ENCODE assay signal across 8 cellular contexts in genomic region chr16:67892899-67893790, GRCh38. TPM values are rescaled to one million over a fixed set of nuclear protein-coding genes. Genes with fewer than 3 reads are reported as not detected.
DNase-seq lines count a peak whose midpoint lies in the region; ATAC-seq, FAIRE-seq and TF ChIP-seq lines count a peak whose summit lies in the region.

TSS of gene PSKH1 (plus strand) at chr16:67893254. CDS start at chr16:67908750, 15,496 bp downstream.

- 1% methylated on average over 57 of the region's 93 CpGs for WGBS in smooth muscle cell (ENCODE audit: low lambda C conversion rate)

- no peaks in the 10 kb centered on the region for H3K9me3 ChIP-seq in smooth muscle cell (replicated peaks; ENCODE audit: low read depth)

- peaks cover 15% of the 10 kb centered on the region for H3K4me1 Mint-ChIP-seq in WTC11

- peak within 1 kb of the TSS; percentile 99 for H3K9ac ChIP-seq in smooth muscle cell (ENCODE audit: low read depth)

- CTCF ChIA-PET in AG04449 (lab: Yijun Ruan, JAX) (interaction anchor here (1.0 to 4.5 kb wide), 7 partner anchors 10 to 372 kb away, joined by 3 to 47 read pairs (median 4); partner anchors contain the start of gene NRN1L), WTC11 (lab: Charles Lee) (interaction anchor here (0.6 to 3.5 kb wide), 8 partner anchors 9 to 249 kb away, joined by 3 to 34 read pairs (median 3); partner anchors contain the start of gene NRN1L)

- FAIRE-seq in bronchial epithelial cell (lab: Jason Lieb, UNC) = no peak

- H3K27ac ChIP-seq in smooth muscle cell (ENCODE audit: low read depth) = peak within 1 kb of the TSS; percentile 89

- H3K27ac Mint-ChIP-seq in WTC11 = peak within 1 kb of the TSS; percentile 99

- POLR2A ChIA-PET in AG04449 (lab: Yijun Ruan, JAX) = interaction anchor here (1.0 kb wide), 1 partner anchor 9 kb away, joined by 3 read pairs; no protein-coding TSS in a partner anchor
- POLR2A ChIA-PET in WTC11 (lab: Charles Lee) = interaction anchor here (0.7 to 2.3 kb wide), 6 partner anchors 9 to 331 kb away, joined by 3 to 9 read pairs (median 3); partner anchors contain the start of genes CTCF and NRN1L

- no peaks in the 10 kb centered on the region for H3K9me3 Mint-ChIP-seq in WTC11

- ATAC-seq in GM18909 (IDR thresholded peaks at IDR 0.05; ENCODE audit: poor library complexity, unreplicated experiment) (peak; percentile 93), HG03159 (IDR thresholded peaks at IDR 0.05; ENCODE audit: unreplicated experiment) (peak; percentile 90), WTC11 (peak; percentile 99)

- no peak for TF ChIP-seq CTCF in AG04449 (IDR thresholded peaks at IDR 0.05; ENCODE audit: insufficient read depth, low read length, missing control alignments)
- TF ChIP-seq CTCF in WTC11 (IDR thresholded peaks at IDR 0.05) = no peak
- TF ChIP-seq CTCF in bronchial epithelial cell (IDR thresholded peaks at IDR 0.05; ENCODE audit: insufficient read depth, low read length, severe bottlenecking) = no peak
- TF ChIP-seq CTCF in smooth muscle cell (IDR thresholded peaks at IDR 0.05; ENCODE audit: borderline replicate concordance, insufficient read depth, poor library complexity, severe bottlenecking) = no peak

- peaks cover 2% of the 10 kb centered on the region for H3K36me3 ChIP-seq in bronchial epithelial cell (ENCODE audit: control insufficient read depth, insufficient read depth, low read length)
- H3K36me3 ChIP-seq in smooth muscle cell (ENCODE audit: low read depth) = no peaks in the 10 kb centered on the region

- peak within 1 kb of the TSS; percentile 91 for H3K4me2 ChIP-seq in smooth muscle cell

- H3K4me3 Mint-ChIP-seq in WTC11 = peak within 1 kb of the TSS; percentile 97

- H3K4me1 ChIP-seq in smooth muscle cell (ENCODE audit: low read depth) = peaks cover 12% of the 10 kb centered on the region

- H3K27me3 ChIP-seq in bronchial epithelial cell (ENCODE audit: control insufficient read depth, insufficient read depth, low read length) = no peaks in the 10 kb centered on the region
- H3K27me3 ChIP-seq in smooth muscle cell (ENCODE audit: low read depth) = no peaks in the 10 kb centered on the region

- no peaks in the 10 kb centered on the region for H3F3A ChIP-seq in smooth muscle cell (ENCODE audit: low read depth)

- H3K27me3 Mint-ChIP-seq in WTC11 (ENCODE audit: low read depth) = no peaks in the 10 kb centered on the region

- no peaks in the 10 kb centered on the region for H3K36me3 Mint-ChIP-seq in WTC11

- peaks cover 22% of the 10 kb centered on the region for H4K20me1 ChIP-seq in smooth muscle cell (ENCODE audit: low read depth)

- peak within 1 kb of the TSS; percentile 95 for H2AFZ ChIP-seq in smooth muscle cell (ENCODE audit: low read depth)

- H3K4me3 ChIP-seq in AG04449 (ENCODE audit: low read depth, low read length) (peak within 1 kb of the TSS; percentile 91), bronchial epithelial cell (ENCODE audit: low read depth, low read length) (peak within 1 kb of the TSS; percentile 98), smooth muscle cell (peak within 1 kb of the TSS; percentile 96)

- DNase-seq in AG04449 (ENCODE audit: low read depth, low spot score) (peak; percentile 44), NCI-H226 (peak; percentile 88), WTC11 (ENCODE audit: low spot score) (peak; percentile 98), bronchial epithelial cell (ENCODE audit: low read depth) (peak; percentile 82), iPS-NIHi7 (ENCODE audit: extremely low spot score) (peak; percentile 100), smooth muscle cell (lab: John Stamatoyannopoulos, UW; ENCODE audit: unreplicated experiment) (peak; percentile 86)

- peaks cover 45% of the 10 kb centered on the region for H3K79me2 ChIP-seq in smooth muscle cell (ENCODE audit: low read depth)

TF ChIP-seq in WTC11, 78 proteins besides CTCF, POLR2A, EP300 and RAD21 (continues in another document):
- TF ChIP-seq E2F5 (CRISPR knock-in tag; IDR thresholded peaks at IDR 0.05) (0 out of 2 replicates have a peak, but pooled peaks have one; percentile 20), ZNF423 (CRISPR knock-in tag; IDR thresholded peaks at IDR 0.05) (no peak), ETV6 (CRISPR knock-in tag; IDR thresholded peaks at IDR 0.05) (peak; percentile 70; the same call in 1 of the 2 replicates), JUN (CRISPR knock-in tag; IDR thresholded peaks at IDR 0.05) (0 out of 2 replicates have a peak, but pooled peaks have one; percentile 52), EMX1 (CRISPR knock-in tag; IDR thresholded peaks at IDR 0.05) (no peak), MLX (CRISPR knock-in tag; IDR thresholded peaks at IDR 0.05) (0 out of 2 replicates have a peak, but pooled peaks have one; percentile 58), NFYB (CRISPR knock-in tag; conservative IDR thresholded peaks at IDR 0.05; ENCODE audit: low read depth) (peak; percentile 45), ESRRA (CRISPR knock-in tag; IDR thresholded peaks at IDR 0.05; ENCODE audit: borderline replicate concordance) (no peak), CBFB (CRISPR knock-in tag; IDR thresholded peaks at IDR 0.05; ENCODE audit: low read depth) (no peak), KAT7 (CRISPR knock-in tag; IDR thresholded peaks at IDR 0.05; ENCODE audit: borderline replicate concordance) (peak; percentile 71; the same call in 1 of the 2 replicates)
- TF ChIP-seq, protein P1, sequence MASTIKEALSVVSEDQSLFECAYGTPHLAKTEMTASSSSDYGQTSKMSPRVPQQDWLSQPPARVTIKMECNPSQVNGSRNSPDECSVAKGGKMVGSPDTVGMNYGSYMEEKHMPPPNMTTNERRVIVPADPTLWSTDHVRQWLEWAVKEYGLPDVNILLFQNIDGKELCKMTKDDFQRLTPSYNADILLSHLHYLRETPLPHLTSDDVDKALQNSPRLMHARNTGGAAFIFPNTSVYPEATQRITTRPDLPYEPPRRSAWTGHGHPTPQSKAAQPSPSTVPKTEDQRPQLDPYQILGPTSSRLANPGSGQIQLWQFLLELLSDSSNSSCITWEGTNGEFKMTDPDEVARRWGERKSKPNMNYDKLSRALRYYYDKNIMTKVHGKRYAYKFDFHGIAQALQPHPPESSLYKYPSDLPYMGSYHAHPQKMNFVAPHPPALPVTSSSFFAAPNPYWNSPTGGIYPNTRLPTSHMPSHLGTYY (CRISPR knock-in tag; IDR thresholded peaks at IDR 0.05) = no peak
- TF ChIP-seq, protein P2, sequence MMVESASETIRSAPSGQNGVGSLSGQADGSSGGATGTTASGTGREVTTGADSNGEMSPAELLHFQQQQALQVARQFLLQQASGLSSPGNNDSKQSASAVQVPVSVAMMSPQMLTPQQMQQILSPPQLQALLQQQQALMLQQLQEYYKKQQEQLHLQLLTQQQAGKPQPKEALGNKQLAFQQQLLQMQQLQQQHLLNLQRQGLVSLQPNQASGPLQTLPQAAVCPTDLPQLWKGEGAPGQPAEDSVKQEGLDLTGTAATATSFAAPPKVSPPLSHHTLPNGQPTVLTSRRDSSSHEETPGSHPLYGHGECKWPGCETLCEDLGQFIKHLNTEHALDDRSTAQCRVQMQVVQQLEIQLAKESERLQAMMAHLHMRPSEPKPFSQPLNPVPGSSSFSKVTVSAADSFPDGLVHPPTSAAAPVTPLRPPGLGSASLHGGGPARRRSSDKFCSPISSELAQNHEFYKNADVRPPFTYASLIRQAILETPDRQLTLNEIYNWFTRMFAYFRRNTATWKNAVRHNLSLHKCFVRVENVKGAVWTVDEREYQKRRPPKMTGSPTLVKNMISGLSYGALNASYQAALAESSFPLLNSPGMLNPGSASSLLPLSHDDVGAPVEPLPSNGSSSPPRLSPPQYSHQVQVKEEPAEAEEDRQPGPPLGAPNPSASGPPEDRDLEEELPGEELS (CRISPR knock-in tag; IDR thresholded peaks at IDR 0.05) = peak; percentile 77
- TF ChIP-seq, protein P3, sequence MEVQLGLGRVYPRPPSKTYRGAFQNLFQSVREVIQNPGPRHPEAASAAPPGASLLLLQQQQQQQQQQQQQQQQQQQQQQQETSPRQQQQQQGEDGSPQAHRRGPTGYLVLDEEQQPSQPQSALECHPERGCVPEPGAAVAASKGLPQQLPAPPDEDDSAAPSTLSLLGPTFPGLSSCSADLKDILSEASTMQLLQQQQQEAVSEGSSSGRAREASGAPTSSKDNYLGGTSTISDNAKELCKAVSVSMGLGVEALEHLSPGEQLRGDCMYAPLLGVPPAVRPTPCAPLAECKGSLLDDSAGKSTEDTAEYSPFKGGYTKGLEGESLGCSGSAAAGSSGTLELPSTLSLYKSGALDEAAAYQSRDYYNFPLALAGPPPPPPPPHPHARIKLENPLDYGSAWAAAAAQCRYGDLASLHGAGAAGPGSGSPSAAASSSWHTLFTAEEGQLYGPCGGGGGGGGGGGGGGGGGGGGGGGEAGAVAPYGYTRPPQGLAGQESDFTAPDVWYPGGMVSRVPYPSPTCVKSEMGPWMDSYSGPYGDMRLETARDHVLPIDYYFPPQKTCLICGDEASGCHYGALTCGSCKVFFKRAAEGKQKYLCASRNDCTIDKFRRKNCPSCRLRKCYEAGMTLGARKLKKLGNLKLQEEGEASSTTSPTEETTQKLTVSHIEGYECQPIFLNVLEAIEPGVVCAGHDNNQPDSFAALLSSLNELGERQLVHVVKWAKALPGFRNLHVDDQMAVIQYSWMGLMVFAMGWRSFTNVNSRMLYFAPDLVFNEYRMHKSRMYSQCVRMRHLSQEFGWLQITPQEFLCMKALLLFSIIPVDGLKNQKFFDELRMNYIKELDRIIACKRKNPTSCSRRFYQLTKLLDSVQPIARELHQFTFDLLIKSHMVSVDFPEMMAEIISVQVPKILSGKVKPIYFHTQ (CRISPR knock-in tag; IDR thresholded peaks at IDR 0.05) = no peak

RNA-seq across cellular contexts. Expression of gene PSKH1, which starts in this region (rescaled TPM):
- total RNA-seq in WTC11 (2021) (29.0 to 32.6 TPM (median 31.6 TPM) in 3 replicates), bronchial epithelial cell (13.2 and 15.5 TPM in 2 replicates), smooth muscle cell (15.3 and 17.2 TPM in 2 replicates)
- polyA plus RNA-seq in smooth muscle cell = 35.2 and 36.0 TPM in 2 replicates

Comparison
In these comparisons a context has a peak if more than half of its experiments do, and no peak if none do; other contexts are left out.
1. Peak in every context shown above with its lines: DNase-seq, ATAC-seq, H3K4me3 ChIP-seq and H3K27ac ChIP-seq.
2. DNase-seq: peak in every context shown above with its lines; median percentile 100 in iPS-NIHi7; 98 in WTC11; 88 in NCI-H226; 86 in smooth muscle cell; 82 in bronchial epithelial cell; 44 in AG04449.